9 cellular contexts compared by ENCODE assay signal in the genomic region with DNA sequence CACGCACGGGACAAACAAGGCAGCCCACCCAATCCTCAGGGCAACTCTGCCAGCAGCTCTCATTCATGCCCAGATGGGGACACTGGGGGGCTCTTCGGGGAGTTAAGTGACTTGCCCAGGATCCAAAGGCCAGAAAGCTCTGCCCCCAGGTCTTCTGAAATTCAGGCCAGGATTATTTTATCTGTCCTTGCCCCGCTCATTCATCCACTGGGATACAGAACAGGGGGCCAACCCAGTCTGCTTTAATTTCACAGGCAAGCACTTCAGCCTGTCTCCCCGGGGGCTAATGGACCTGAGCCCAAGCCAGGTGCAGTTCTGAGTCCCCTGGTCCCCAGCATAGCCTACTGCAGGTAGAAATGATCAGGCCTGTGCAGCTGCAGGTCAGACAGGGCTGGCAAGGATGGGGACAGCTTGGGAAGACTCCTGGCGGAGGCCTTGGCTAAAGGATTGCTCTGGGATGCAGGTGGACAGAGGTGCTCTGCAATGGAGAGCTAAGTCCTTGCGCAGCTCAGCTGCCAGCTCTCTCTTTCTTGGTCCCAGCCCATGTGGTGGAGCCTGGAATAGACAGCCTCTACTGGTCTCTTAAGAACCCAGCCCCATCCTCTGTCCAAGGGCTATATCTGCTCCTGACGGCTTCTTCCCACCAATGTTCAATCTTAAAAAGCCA. TPM values are rescaled to one million over a fixed set of nuclear protein-coding genes. Genes with fewer than 3 reads are reported as not detected.
A peak's percentile ranks its signal among the peaks of the same experiment; 100 is the strongest.
DNase-seq lines count a peak whose midpoint lies in the region; ATAC-seq and TF ChIP-seq lines count a peak whose summit lies in the region.
"Had no signal": no experiment of that assay in that cellular context is flagged by ENCODE, and none has a peak within 500 bp of the region (broad histone marks: within the 10 kb centered on the region; RNA-seq: fewer than 3 reads in every experiment).

No MANE protein-coding gene starts in this region.

- TF ChIP-seq RAD21 in IMR-90 (IDR thresholded peaks at IDR 0.05; ENCODE audit: low read length): no peak

- 60% methylated on average over 2 of the region's 8 CpGs; no CpG with 5 or more reads in 1 of the 2 experiments for WGBS in IMR-90 (ENCODE audit: extremely low coverage in 2 of 2, insufficient read length in 1 of 2), 2 experiments

- CTCF ChIA-PET in BJ (lab: Yijun Ruan, JAX): interaction anchor here (0.8 to 2.7 kb wide), 12 partner anchors 9 to 257 kb away, joined by 3 to 16 read pairs (median 4); a partner anchor contains a TSS
- CTCF ChIA-PET in IMR-90 (lab: Yijun Ruan, JAX): interaction anchor here (1.0 kb wide), 1 partner anchor 11 kb away, joined by 3 read pairs; no protein-coding TSS in a partner anchor
- CTCF ChIA-PET in MCF 10A (lab: Yijun Ruan, JAX): interaction anchor here (0.7 to 0.9 kb wide), 4 partner anchors 26 to 173 kb away, joined by 3 to 4 read pairs (median 3); no protein-coding TSS in a partner anchor

- no peak overlapping the region for H3K27ac Mint-ChIP-seq in MCF 10A (ENCODE audit: low read depth, unreplicated experiment)
- no peak overlapping the region for H3K27ac Mint-ChIP-seq in natural killer cell

- dilution Hi-C loops in IMR-90 (cut with HindIII; ENCODE audit: low sequenced_read_pairs, unreplicated experiment): no loop called here

- H3K79me1 ChIP-seq in IMR-90 (ENCODE audit: low read depth in 1 of 2, low read length in 2 of 2): peaks cover 0 to 30% of the 10 kb centered on the region in 2 experiments; a peak in 2 of 4 replicates

- intact Hi-C loops in IMR-90 (cut with micrococcal nuclease) (loop anchor here (2.0 to 10.0 kb wide), 2 partner anchors 133 to 257 kb away; no protein-coding TSS in a partner anchor), MCF 10A (cut with micrococcal nuclease) (no loop called here), natural killer cell (cut with micrococcal nuclease) (no loop called here)

- H3K14ac ChIP-seq in IMR-90 (replicated peaks; ENCODE audit: low read depth, low read length): peak overlapping the region; percentile 96

- no peaks in the 10 kb centered on the region for H3K27me3 ChIP-seq in BJ (ENCODE audit: control insufficient read depth, insufficient read depth, low read length)
- H3K27me3 ChIP-seq in IMR-90 (ENCODE audit: control insufficient read depth, insufficient read depth, low read length): no peaks in the 10 kb centered on the region

- peak overlapping the region; percentile 65 for H4K5ac ChIP-seq in IMR-90 (ENCODE audit: low read depth, low read length)

- H3K56ac ChIP-seq in IMR-90 (ENCODE audit: extremely low read depth, insufficient read depth, low read length): no peak overlapping the region

- BruUV-seq in IMR-90 (replicated peaks; lab: Mats Ljungman, UMichigan) (no TSS peak), MCF 10A (replicated peaks; lab: Mats Ljungman, UMichigan) (no TSS peak)

- ATAC-seq in IMR-90 (ENCODE audit: low read depth) (no peak), natural killer cell (no peak), HG02588 (IDR thresholded peaks at IDR 0.05; ENCODE audit: unreplicated experiment) (no peak), GM21360 (IDR thresholded peaks at IDR 0.05; ENCODE audit: unreplicated experiment) (no peak)

- in situ Hi-C loops in IMR-90 (cut with MboI; ENCODE audit: low sequenced_read_pairs): no loop called here

- DNase-seq in BJ (ENCODE audit: low read depth) (no peak), IMR-90 (no peak), MCF 10A (ENCODE audit: unreplicated experiment) (no peak), natural killer cell (no peak), NCI-H128 (lab: John Stamatoyannopoulos, UW; ENCODE audit: unreplicated experiment) (no peak), NCI-H146 treated with DMSO at 0.1 percent for 48 hours (lab: John Stamatoyannopoulos, UW; ENCODE audit: unreplicated experiment) (no peak)
- DNase-seq: activated CD4-positive, alpha-beta T cell treated with anti-CD3 and anti-CD28 coated beads for 1 hour had no signal

- peak overlapping the region; percentile 71 for H4K91ac ChIP-seq in IMR-90 (ENCODE audit: insufficient read depth, low read depth, low read length)

- H3K18ac ChIP-seq in IMR-90 (ENCODE audit: low read depth, low read length): no peak overlapping the region; the same call in 1 of the 2 replicates

- 0 out of 3 replicates have a peak overlapping the region, but pooled peaks have one; percentile 77 for H2BK15ac ChIP-seq in IMR-90 (ENCODE audit: low read depth, low read length)

- no peak for TF ChIP-seq POLR2A in IMR-90 (IDR thresholded peaks at IDR 0.05; ENCODE audit: low read depth, low read length)

- H3K36me3 Mint-ChIP-seq in MCF 10A (ENCODE audit: insufficient read depth, unreplicated experiment) (peaks cover 29% of the 10 kb centered on the region), natural killer cell (no peaks in the 10 kb centered on the region)

- no peaks in the 10 kb centered on the region for H3K27me3 Mint-ChIP-seq in MCF 10A (ENCODE audit: insufficient read depth, unreplicated experiment)
- H3K27me3 Mint-ChIP-seq in natural killer cell (ENCODE audit: low read depth in 2 of 2): peaks cover 7 to 21% of the 10 kb centered on the region in 2 donors

- H3K4me2 ChIP-seq in IMR-90 (ENCODE audit: low read depth, low read length): peak overlapping the region; percentile 84

- TF ChIP-seq CTCF in BJ (IDR thresholded peaks at IDR 0.05; ENCODE audit: insufficient read depth, low read depth, low read length): no peak
- no peak for TF ChIP-seq CTCF in IMR-90 (conservative IDR thresholded peaks at IDR 0.05; ENCODE audit: low read depth, low read length)
- no peak for TF ChIP-seq CTCF in MCF 10A (IDR thresholded peaks at IDR 0.05; ENCODE audit: unreplicated experiment)
- no peak for TF ChIP-seq CTCF in natural killer cell (IDR thresholded peaks at IDR 0.05)

- H3K4ac ChIP-seq in IMR-90 (ENCODE audit: low read depth, low read length): peak overlapping the region; percentile 87

- H3K4me1 Mint-ChIP-seq in MCF 10A (ENCODE audit: insufficient read depth, unreplicated experiment): peaks cover 12% of the 10 kb centered on the region
- H3K4me1 Mint-ChIP-seq in natural killer cell: peaks cover 0 to 28% of the 10 kb centered on the region in 2 donors

- H3K9me3 Mint-ChIP-seq in MCF 10A (ENCODE audit: unreplicated experiment) (no peaks in the 10 kb centered on the region), natural killer cell (no peaks in the 10 kb centered on the region)

- H3K4me1 ChIP-seq in IMR-90 (ENCODE audit: control insufficient read depth, insufficient read depth, low read length): peaks cover 6% of the 10 kb centered on the region; the same call in 1 of the 2 replicates

- H2BK5ac ChIP-seq in IMR-90 (ENCODE audit: low read depth, low read length, poor library complexity, severe bottlenecking): no peak overlapping the region

- H3K36me3 ChIP-seq in BJ (ENCODE audit: control insufficient read depth, insufficient read depth, low read length) (peaks cover 13% of the 10 kb centered on the region), IMR-90 (ENCODE audit: control insufficient read depth, insufficient read depth, low read length) (peaks cover 25% of the 10 kb centered on the region)

- H3K4me3 Mint-ChIP-seq in MCF 10A (ENCODE audit: unreplicated experiment) (peak overlapping the region; percentile 46), natural killer cell (peak overlapping the region; percentile 74)

- H3K9ac ChIP-seq in IMR-90 (ENCODE audit: low read depth, low read length): peak overlapping the region; percentile 64

- H2AK9ac ChIP-seq in IMR-90 (replicated peaks; ENCODE audit: low read depth, low read length, poor library complexity): peak overlapping the region; percentile 95

- peak overlapping the region; percentile 81; the same call in 1 of the 2 replicates for H3K23ac ChIP-seq in IMR-90 (ENCODE audit: low read depth, low read length)

- peak overlapping the region; percentile 66 for H2AK5ac ChIP-seq in IMR-90 (ENCODE audit: low read depth, low read length)

- H2AFZ ChIP-seq in IMR-90 (replicated peaks; ENCODE audit: low read length, poor library complexity): peak overlapping the region; percentile 99

- POLR2A ChIA-PET in BJ (lab: Charles Lee): no interaction called here
- POLR2A ChIA-PET in IMR-90 (lab: Charles Lee; ENCODE audit: unreplicated experiment): no interaction called here
- POLR2A ChIA-PET in MCF 10A (lab: Yijun Ruan, JAX): interaction anchor here (0.6 to 1.1 kb wide), 3 partner anchors 11 to 42 kb away, joined by 3 to 4 read pairs (median 4); a partner anchor contains a TSS

- peak overlapping the region; percentile 52 for H2BK120ac ChIP-seq in IMR-90 (ENCODE audit: low read depth, low read length)

- H3K9me1 ChIP-seq in IMR-90 (ENCODE audit: insufficient read depth, low read length): peaks cover 4% of the 10 kb centered on the region; the same call in 1 of the 2 replicates

- no peaks in the 10 kb centered on the region for H3K9me3 ChIP-seq in IMR-90 (ENCODE audit: control insufficient read depth, insufficient read depth, low read length)

- H3K4me3 ChIP-seq in BJ (ENCODE audit: low read depth, low read length) (peak overlapping the region; percentile 83; the same call in 1 of the 2 replicates), IMR-90 (ENCODE audit: insufficient read depth, low read depth, low read length) (no peak overlapping the region)

- H4K20me1 ChIP-seq in IMR-90 (ENCODE audit: insufficient read depth, low read length): peaks cover 27% of the 10 kb centered on the region

- peak overlapping the region; percentile 92 for H3K27ac ChIP-seq in IMR-90 (ENCODE audit: insufficient read depth, low read length)

- no peak overlapping the region; the same call in 1 of the 2 replicates for H2BK20ac ChIP-seq in IMR-90 (ENCODE audit: low read depth, low read length)

- peak overlapping the region; percentile 72 to 97; a peak in 3 of 4 replicates for H4K8ac ChIP-seq in IMR-90 (ENCODE audit: low read depth in 2 of 2, low read length in 2 of 2)

RNA-seq across cellular contexts. Expression of a gene that starts 0.8 kb away (rescaled TPM):
- polyA plus RNA-seq in BJ (2011; rRNA removed) (25.7 and 34.9 TPM in 2 replicates), IMR-90 (2012; rRNA removed) (12.0 and 13.3 TPM in 2 replicates)
- 17.4 and 21.5 TPM in 2 replicates for polyA minus RNA-seq in BJ (2011; rRNA and poly(A)+ RNA removed)
- total RNA-seq in IMR-90 (2012; rRNA removed) (5.0 and 5.3 TPM in 2 replicates), MCF 10A (2022) (0.84 and 1.9 TPM in 2 replicates), natural killer cell (1 to 10 TPM in 2 of 3 donors, under 1 TPM in 1; 0.80 to 1.3 (median 1.0) TPM)
- polyA plus RNA-seq in IMR-90 (2012; cell fraction: cytosol; rRNA removed): 19.3 and 27.2 TPM in 2 replicates
- 18.2 and 30.1 TPM in 2 replicates for polyA plus RNA-seq in IMR-90 (2012; cell fraction: nucleus; rRNA removed; ENCODE audit: low replicate concordance)

RNA-seq across cellular contexts. Expression of a gene that starts 8.1 kb away (rescaled TPM):
- 11.1 and 18.6 TPM in 2 replicates for polyA plus RNA-seq in BJ (2011; rRNA removed)
- 3.7 and 6.2 TPM in 2 replicates for polyA minus RNA-seq in BJ (2011; rRNA and poly(A)+ RNA removed)
- 8.1 and 8.6 TPM in 2 replicates for total RNA-seq in IMR-90 (2012; rRNA removed)
- polyA plus RNA-seq in IMR-90 (2012; rRNA removed): 14.6 and 18.6 TPM in 2 replicates
- 24.3 and 38.7 TPM in 2 replicates for polyA plus RNA-seq in IMR-90 (2012; cell fraction: cytosol; rRNA removed)
- 32.6 and 82.1 TPM in 2 replicates for polyA plus RNA-seq in IMR-90 (2012; cell fraction: nucleus; rRNA removed; ENCODE audit: low replicate concordance)
- 12.9 and 13.3 TPM in 2 replicates for total RNA-seq in MCF 10A (2022)
- 10 to 100 TPM; 15.2 to 27.5 (median 26.8) TPM for total RNA-seq in natural killer cell

RNA-seq across cellular contexts. Expression of a gene that starts 8.2 kb away (rescaled TPM):
- polyA plus RNA-seq in BJ (2011; rRNA removed) (4.1 and 5.7 TPM in 2 replicates), IMR-90 (2012; rRNA removed) (12.5 and 14.5 TPM in 2 replicates)
- 1.1 and 1.4 TPM in 2 replicates for polyA minus RNA-seq in BJ (2011; rRNA and poly(A)+ RNA removed)
- total RNA-seq in IMR-90 (2012; rRNA removed) (1.9 and 2.3 TPM in 2 replicates), MCF 10A (2022) (15.9 and 17.2 TPM in 2 replicates), natural killer cell (1 to 10 TPM; 5.2 to 8.3 (median 6.3) TPM)
- 6.2 and 16.3 TPM in 2 replicates for polyA plus RNA-seq in IMR-90 (2012; cell fraction: cytosol; rRNA removed)
- 88.4 and 231 TPM in 2 replicates for polyA plus RNA-seq in IMR-90 (2012; cell fraction: nucleus; rRNA removed; ENCODE audit: low replicate concordance)

RNA-seq across cellular contexts. Expression of a gene that starts 13.0 kb away (rescaled TPM):
- 3.2 and 4.1 TPM in 2 replicates for polyA plus RNA-seq in BJ (2011; rRNA removed)
- polyA minus RNA-seq in BJ (2011; rRNA and poly(A)+ RNA removed): 2.4 and 3.9 TPM in 2 replicates
- total RNA-seq in IMR-90 (2012; rRNA removed): 0.54 and 0.83 TPM in 2 replicates
- polyA plus RNA-seq in IMR-90 (2012; rRNA removed): 6.7 and 7.5 TPM in 2 replicates
- 0.50 and 2.0 TPM in 2 replicates for polyA plus RNA-seq in IMR-90 (2012; cell fraction: cytosol; rRNA removed)
- polyA plus RNA-seq in IMR-90 (2012; cell fraction: nucleus; rRNA removed; ENCODE audit: low replicate concordance): 125 and 166 TPM in 2 replicates
- total RNA-seq in MCF 10A (2022): 34.3 and 34.8 TPM in 2 replicates
- total RNA-seq in natural killer cell: 1 to 10 TPM; 6.9 to 8.3 (median 7.3) TPM

RNA-seq across cellular contexts. Expression of a gene that starts 18.8 kb away (rescaled TPM):
- polyA plus RNA-seq in BJ (2011; rRNA removed): 12.7 and 14.7 TPM in 2 replicates
- polyA minus RNA-seq in BJ (2011; rRNA and poly(A)+ RNA removed): 3.2 and 4.7 TPM in 2 replicates
- 5.0 and 6.1 TPM in 2 replicates for total RNA-seq in IMR-90 (2012; rRNA removed)
- polyA plus RNA-seq in IMR-90 (2012; rRNA removed): 16.9 and 17.2 TPM in 2 replicates
- 17.3 and 24.9 TPM in 2 replicates for polyA plus RNA-seq in IMR-90 (2012; cell fraction: cytosol; rRNA removed)
- 60.1 and 82.3 TPM in 2 replicates for polyA plus RNA-seq in IMR-90 (2012; cell fraction: nucleus; rRNA removed; ENCODE audit: low replicate concordance)
- total RNA-seq in MCF 10A (2022): 49.8 and 65.7 TPM in 2 replicates
- total RNA-seq in natural killer cell: 1 to 10 TPM in 2 of 3 donors, under 1 TPM in 1; 0.88 to 1.3 (median 1.3) TPM
